In genomic region chr1:201317551-201317950, GRCh38 we compare ENCODE assay signal across 29 cellular contexts. TPM values are rescaled to one million over a fixed set of nuclear protein-coding genes. Genes with fewer than 3 reads are reported as not detected.
DNase-seq lines count a peak whose midpoint lies in the region; FAIRE-seq and TF ChIP-seq lines count a peak whose summit lies in the region.
"Had no signal": no experiment of that assay in that cellular context is flagged by ENCODE, and none has a peak within 500 bp of the region (broad histone marks: within the 10 kb centered on the region; RNA-seq: fewer than 3 reads in every experiment).

No MANE protein-coding gene starts in this region.

- H3K9me3 ChIP-seq in left ventricle myocardium inferior (replicated peaks) (no peaks in the 10 kb centered on the region), keratinocyte (ENCODE audit: control insufficient read depth, low read depth, low read length) (no peaks in the 10 kb centered on the region), suprapubic skin (no peaks in the 10 kb centered on the region)
- H3K9me3 ChIP-seq: BLaER1 had no signal

- peaks cover 8% of the 10 kb centered on the region for H3K9me1 ChIP-seq in keratinocyte (ENCODE audit: control insufficient read depth, extremely low read depth, insufficient read depth, low read length)

- no peak overlapping the region for H3K4me2 ChIP-seq in keratinocyte (ENCODE audit: control insufficient read depth, extremely low read depth, insufficient read depth, low read depth, low read length)
- H3K4me2 ChIP-seq: BLaER1 had no signal

- peak; percentile 69 for DNase-seq in cardiac septum (ENCODE audit: low spot score)
- DNase-seq in left ventricle myocardium inferior, result no peak
- DNase-seq in keratinocyte (ENCODE audit: low read depth, low spot score), result no peak
- peak in 1 of 2 donors; percentile 46 for DNase-seq in suprapubic skin (ENCODE audit: low spot score in 2 of 2)
- DNase-seq in HuH-7.5 (ENCODE audit: low spot score), result no peak
- DNase-seq in H4 (ENCODE audit: low spot score), result no peak
- no peak for DNase-seq in RCC 7860 (ENCODE audit: low spot score)
- DNase-seq: CD4-positive, CD25-positive, alpha-beta regulatory T cell; COR-L47; DMS53; H7; Karpas-422; MV-4-11; NCI-H1105; NCI-H2029; NCI-H446 treated with DMSO at 0.1 percent for 48 hours; NCI-H526; NCI-H82; NK-92 treated with Interleukin-12 subunit alpha and Interleukin-12 subunit beta, amount 100 ng/mL, for 24 hours; PC-3; SHP77 treated with DMSO at 0.1 percent for 48 hours had no signal

- 83% methylated on average over 12 of the region's 13 CpGs for WGBS in suprapubic skin

- intact Hi-C loops in cardiac septum (cut with DNase I) (no loop called here), left ventricle myocardium inferior (cut with micrococcal nuclease) (no loop called here)

- H3K36me3 ChIP-seq in left ventricle myocardium inferior (no peaks in the 10 kb centered on the region), keratinocyte (ENCODE audit: control insufficient read depth in 2 of 2, extremely low read depth in 1 of 2, insufficient read depth in 2 of 2, low read length in 2 of 2) (peaks cover 66 to 90% of the 10 kb centered on the region in 2 experiments), suprapubic skin (peaks cover 54% of the 10 kb centered on the region)
- H3K36me3 ChIP-seq: BLaER1 had no signal

- FAIRE-seq in keratinocyte (lab: Jason Lieb, UNC) (no peak), RCC 7860 (lab: Jason Lieb, UNC) (no peak)
- FAIRE-seq: GM18507 had no signal

- TF ChIP-seq EP300 in suprapubic skin (IDR thresholded peaks at IDR 0.05), result no peak

- H4K20me1 ChIP-seq in keratinocyte (ENCODE audit: control insufficient read depth, extremely low read depth, insufficient read depth, low read length), result no peaks in the 10 kb centered on the region
- H4K20me1 ChIP-seq: BLaER1 had no signal

- H3K27ac ChIP-seq in left ventricle myocardium inferior (replicated peaks) (no peak overlapping the region), keratinocyte (ENCODE audit: control insufficient read depth, insufficient read depth, low read length) (peak overlapping the region; percentile 71), suprapubic skin (peak overlapping the region; percentile 7)
- H3K27ac ChIP-seq: BLaER1, SK-N-MC had no signal

- H2AFZ ChIP-seq in keratinocyte (ENCODE audit: control insufficient read depth, low read length), result no peak overlapping the region

- no peak for TF ChIP-seq POLR2A in suprapubic skin (IDR thresholded peaks at IDR 0.05)

- H3K4me3 ChIP-seq in left ventricle myocardium inferior, result no peak overlapping the region
- no peak overlapping the region for H3K4me3 ChIP-seq in keratinocyte (ENCODE audit: control insufficient read depth in 2 of 3, extremely low read depth in 1 of 3, insufficient read depth in 2 of 3, low read depth in 1 of 3, low read length in 3 of 3)
- H3K4me3 ChIP-seq in suprapubic skin, result no peak overlapping the region
- H3K4me3 ChIP-seq: BLaER1, SK-N-MC had no signal

- H3K27me3 ChIP-seq in left ventricle myocardium inferior (ENCODE audit: low read depth) (peaks cover 20% of the 10 kb centered on the region), keratinocyte (ENCODE audit: control insufficient read depth, extremely low read depth, insufficient read depth, low read length) (no peaks in the 10 kb centered on the region), suprapubic skin (no peaks in the 10 kb centered on the region)
- H3K27me3 ChIP-seq: BLaER1 had no signal

- peaks cover 29% of the 10 kb centered on the region for H3K79me2 ChIP-seq in keratinocyte (ENCODE audit: control insufficient read depth, insufficient read depth, low read length)

- H3K4me1 ChIP-seq in left ventricle myocardium inferior, result no peaks in the 10 kb centered on the region
- peaks cover 33% of the 10 kb centered on the region for H3K4me1 ChIP-seq in keratinocyte (ENCODE audit: control insufficient read depth, extremely low read depth, insufficient read depth, low read length)
- H3K4me1 ChIP-seq in suprapubic skin, result peaks cover 62% of the 10 kb centered on the region

- dilution Hi-C loops in keratinocyte (cut with MboI; ENCODE audit: extremely low pct_ligation_motif_present, low sequenced_read_pairs), result no loop called here

- no peak overlapping the region for H3K9ac ChIP-seq in keratinocyte (ENCODE audit: control insufficient read depth, extremely low read depth, insufficient read depth, low read length)
- H3K9ac ChIP-seq: BLaER1 had no signal

- TF ChIP-seq CTCF in left ventricle myocardium inferior (IDR thresholded peaks at IDR 0.05; ENCODE audit: borderline replicate concordance) (no peak), keratinocyte (optimal IDR thresholded peaks at IDR 0.05 in 1 of 3, IDR thresholded peaks at IDR 0.05 in 1 of 3, conservative IDR thresholded peaks at IDR 0.05 in 1 of 3; ENCODE audit: extremely low read depth in 1 of 3, insufficient read depth in 2 of 3, low read length in 3 of 3) (no peak), suprapubic skin (IDR thresholded peaks at IDR 0.05) (no peak)

RNA-seq across cellular contexts. Expression of gene PKP1, which starts 34.2 kb away (rescaled TPM):
- 0.16 TPM for total RNA-seq in cardiac septum
- total RNA-seq in left ventricle myocardium inferior, result 0.38 TPM
- 163 to 301 TPM (median 169 TPM) in 3 replicates for polyA plus RNA-seq in keratinocyte
- 262 TPM for polyA plus RNA-seq in keratinocyte (2011; ENCODE audit: low read depth)
- polyA plus RNA-seq in keratinocyte (2011; cell fraction: cytosol; rRNA removed), result 168 and 222 TPM in 2 replicates
- polyA plus RNA-seq in keratinocyte (2011; cell fraction: nucleus; rRNA removed), result 418 and 503 TPM in 2 replicates
- polyA plus RNA-seq in keratinocyte (2012; ENCODE audit: low replicate concordance), result 160 and 587 TPM in 2 replicates
- polyA minus RNA-seq in keratinocyte, result 263 to 433 TPM (median 366 TPM) in 3 replicates
- polyA minus RNA-seq in keratinocyte (2011; cell fraction: cytosol; rRNA and poly(A)+ RNA removed), result 238 TPM
- polyA minus RNA-seq in keratinocyte (2011; cell fraction: nucleus; rRNA and poly(A)+ RNA removed), result 239 and 304 TPM in 2 replicates
- 1,000 to 10,000 TPM in 3 of 4 donors, 100 to 1,000 TPM in 1; 888 to 1,187 (median 1,096) TPM for total RNA-seq in suprapubic skin
- not detected in 2 replicates for total RNA-seq in H4 (2014; rRNA removed; shearing (Covaris generic))
- total RNA-seq: A172; CD4-positive, CD25-positive, alpha-beta regulatory T cell; G401; H7; RPMI7951 had no signal
- polyA plus RNA-seq: CD4-positive, CD25-positive, alpha-beta regulatory T cell had no signal

RNA-seq across cellular contexts. Expression of gene TNNT2, which starts 59.9 kb away (rescaled TPM):
- total RNA-seq in cardiac septum, result 8,017 TPM
- total RNA-seq in left ventricle myocardium inferior, result 8,708 TPM
- polyA plus RNA-seq in keratinocyte, result 0.61 to 2.3 TPM (median 1.4 TPM) in 3 replicates
- polyA plus RNA-seq in keratinocyte (2011; ENCODE audit: low read depth), result 36.2 TPM
- 0.43 and 0.45 TPM in 2 replicates for polyA plus RNA-seq in keratinocyte (2011; cell fraction: cytosol; rRNA removed)
- 9.6 and 9.8 TPM in 2 replicates for polyA plus RNA-seq in keratinocyte (2011; cell fraction: nucleus; rRNA removed)
- polyA plus RNA-seq in keratinocyte (2012; ENCODE audit: low replicate concordance), result 1.1 and 26.4 TPM in 2 replicates
- polyA minus RNA-seq in keratinocyte, result 0.59 to 4.1 TPM (median 3.5 TPM) in 3 replicates
- polyA minus RNA-seq in keratinocyte (2011; cell fraction: cytosol; rRNA and poly(A)+ RNA removed), result not detected
- 5.7 and 8.5 TPM in 2 replicates for polyA minus RNA-seq in keratinocyte (2011; cell fraction: nucleus; rRNA and poly(A)+ RNA removed)
- total RNA-seq in suprapubic skin, result 10 to 100 TPM in 3 of 4 donors, 1 to 10 TPM in 1; 7.9 to 54.6 (median 19.0) TPM
- total RNA-seq in H4 (2014; rRNA removed; shearing (Covaris generic)), result not detected in 2 replicates
- total RNA-seq: CD4-positive, CD25-positive, alpha-beta regulatory T cell; Daoy; M059J; RPMI7951 had no signal
- polyA plus RNA-seq: CD4-positive, CD25-positive, alpha-beta regulatory T cell had no signal

Comparison
In these comparisons a context has a peak if more than half of its experiments do, and no peak if none do; other contexts are left out.
1. RNA of gene PKP1, which starts 34.2 kb away (total RNA-seq): 888 to 1,187 TPM in suprapubic skin; 0.38 TPM in left ventricle myocardium inferior (single experiment), 0.16 TPM in cardiac septum (single experiment) and not detected in H4; every median in the first group is over 100 times any median in the second.
2. RNA of gene TNNT2, which starts 59.9 kb away (total RNA-seq): 8,708 TPM in left ventricle myocardium inferior (single experiment) and 8,017 TPM in cardiac septum (single experiment); 7.9 to 54.6 TPM in suprapubic skin and not detected in H4; every median in the first group is over 100 times any median in the second.